8 cellular contexts compared by ENCODE assay signal in genomic region chr19:39031368-39032163, GRCh38. TPM values are rescaled to one million over a fixed set of nuclear protein-coding genes. Genes with fewer than 3 reads are reported as not detected.
A peak's percentile ranks its signal among the peaks of the same experiment; 100 is the strongest.
DNase-seq lines count a peak whose midpoint lies in the region; ATAC-seq and TF ChIP-seq lines count a peak whose summit lies in the region.

No MANE protein-coding gene starts in this region.

- peak overlapping the region; percentile 73 for H3K4me3 Mint-ChIP-seq in natural killer cell

- no peak for TF ChIP-seq CTCF in GM12865 (IDR thresholded peaks at IDR 0.05; ENCODE audit: insufficient read depth, low read depth, low read length, missing control alignments)
- TF ChIP-seq CTCF in RWPE1 (conservative IDR thresholded peaks at IDR 0.05; ENCODE audit: low read depth): no peak
- TF ChIP-seq CTCF in fibroblast of the aortic adventitia (IDR thresholded peaks at IDR 0.05; ENCODE audit: insufficient read depth, low read length): no peak
- TF ChIP-seq CTCF in natural killer cell (IDR thresholded peaks at IDR 0.05): no peak

- ATAC-seq in natural killer cell (peak; percentile 76 to 86 (median 86)), GM21526 (IDR thresholded peaks at IDR 0.05; ENCODE audit: low FRiP score, unreplicated experiment) (no peak)

- H3K27ac Mint-ChIP-seq in natural killer cell: peak overlapping the region in 1 of 2 donors; percentile 18

- H3K27ac ChIP-seq in RWPE1: peak overlapping the region; percentile 91

- H3K4me3 ChIP-seq in GM12865 (ENCODE audit: low read depth, low read length) (peak overlapping the region; percentile 56), fibroblast of the aortic adventitia (ENCODE audit: low read depth, low read length) (peak overlapping the region; percentile 69)

- DNase-seq in GM12865 (ENCODE audit: low read depth) (peak; percentile 91), HS-5 (ENCODE audit: low read depth) (peak; percentile 33), RWPE1 (ENCODE audit: low spot score) (peak; percentile 95), fibroblast of the aortic adventitia (ENCODE audit: low read depth) (peak; percentile 34), natural killer cell (peak; percentile 51)
- DNase-seq in activated T-helper 9 cell treated with anti-CD3 and anti-CD28 coated beads, Interleukin-2, amount 50 U/mL, for 16 hours (ENCODE audit: low read depth): peak; percentile 72
- peak; percentile 20 to 62 (median 48) for DNase-seq in stimulated activated naive CD4-positive, alpha-beta T cell (lab: John Stamatoyannopoulos, UW)

- peaks cover 0 to 8% of the 10 kb centered on the region in 2 donors for H3K27me3 Mint-ChIP-seq in natural killer cell (ENCODE audit: low read depth in 2 of 2)

- CTCF ChIA-PET in RWPE1 (lab: Yijun Ruan, JAX): interaction anchor here (2.7 kb wide), 1 partner anchor 20 kb away, joined by 7 read pairs; no protein-coding TSS in a partner anchor

- H3K36me3 Mint-ChIP-seq in natural killer cell: no peaks in the 10 kb centered on the region

- POLR2A ChIA-PET in RWPE1 (lab: Yijun Ruan, JAX; ENCODE audit: low non-redundant PET): no interaction called here

- H3K4me1 Mint-ChIP-seq in natural killer cell: peaks cover 0 to 13% of the 10 kb centered on the region in 2 donors

- H3K9me3 Mint-ChIP-seq in natural killer cell: no peaks in the 10 kb centered on the region

- intact Hi-C loops in natural killer cell (cut with micrococcal nuclease): no loop called here

RNA-seq across cellular contexts. Expression of gene FBXO27, which starts 0.8 kb away (rescaled TPM):
- total RNA-seq in fibroblast of the aortic adventitia (ENCODE audit: low replicate concordance): 7.2 and 17.8 TPM in 2 replicates
- total RNA-seq in natural killer cell: under 1 TPM in 2 of 3 donors, not detected in 1; 0.23 to 0.38 TPM

RNA-seq across cellular contexts. Expression of gene ACP7, which starts 52.6 kb away (rescaled TPM):
- total RNA-seq in fibroblast of the aortic adventitia (ENCODE audit: low replicate concordance): 0.45 TPM in 1 of 2 replicates, not detected in the other
- not detected for total RNA-seq in natural killer cell

RNA-seq across cellular contexts. Expression of gene FBXO17, which starts 56.0 kb away (rescaled TPM):
- total RNA-seq in fibroblast of the aortic adventitia (ENCODE audit: low replicate concordance) (22.9 and 56.3 TPM in 2 replicates), natural killer cell (not detected)

Comparison
In these comparisons a context has a peak if more than half of its experiments do, and no peak if none do; other contexts are left out.
1. DNase-seq: peak in every context shown above with its lines; median percentile 95 in RWPE1; 91 in GM12865; 72 in activated T-helper 9 cell treated with anti-CD3 and anti-CD28 coated beads, Interleukin-2, amount 50 U/mL, for 16 hours; 51 in natural killer cell; 48 in stimulated activated naive CD4-positive, alpha-beta T cell; 34 in fibroblast of the aortic adventitia; 33 in HS-5.
2. RNA of gene FBXO17, which starts 56.0 kb away (total RNA-seq): 22.9 to 56.3 TPM in fibroblast of the aortic adventitia; not detected in natural killer cell; every median in the first group is over 10 times any median in the second.